In the genomic region with DNA sequence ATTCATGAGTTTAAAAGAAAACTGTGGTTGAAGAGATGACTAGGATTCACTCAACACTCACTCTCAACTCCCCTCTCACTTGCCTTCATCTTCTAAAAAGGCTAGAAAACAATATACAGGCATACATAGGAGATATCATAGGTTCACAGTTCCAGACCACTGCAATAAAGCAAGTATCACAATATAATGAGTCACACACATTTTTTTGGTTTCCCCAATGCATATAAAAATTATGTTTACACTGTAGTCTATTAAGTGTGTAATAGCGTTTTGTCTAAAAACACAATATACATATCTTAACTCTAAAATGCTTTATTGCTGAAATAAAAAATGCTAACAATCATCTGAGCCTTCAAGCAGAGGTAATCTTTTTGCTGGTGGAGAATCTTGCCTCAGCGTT, we compare ENCODE assay signal across 9 cellular contexts.
"Had no signal": no experiment of that assay in that cellular context is flagged by ENCODE, and none has a peak within 500 bp of the region (broad histone marks: within the 10 kb centered on the region; RNA-seq: fewer than 3 reads in every experiment).

No MANE protein-coding gene starts in this region.

- H3K4me1 ChIP-seq: HAP-1 had no signal

- H3K27ac ChIP-seq: GM23248 had no signal

- DNase-seq: GM23248, GOT3, H7, H9, HCEC 1CT, HFFc6 had no signal

- H3K4me3 ChIP-seq: GM23248, GM23338, HAP-1 had no signal

- H3K9ac ChIP-seq: GM23248 had no signal

- ATAC-seq: GM23338, HCT116 had no signal

- H3K9me3 ChIP-seq: HAP-1 had no signal

- H2AFZ ChIP-seq: GM23248, GM23338 had no signal

- H3K36me3 ChIP-seq: HAP-1 had no signal

- H3K4me2 ChIP-seq: GM23338 had no signal
